33 cellular contexts compared by ENCODE assay signal in genomic region chr10:46317889-46318288, GRCh38. TPM values are rescaled to one million over a fixed set of nuclear protein-coding genes. Genes with fewer than 3 reads are reported as not detected.
"Had no signal": no experiment of that assay in that cellular context is flagged by ENCODE, and none has a peak within 500 bp of the region (broad histone marks: within the 10 kb centered on the region; RNA-seq: fewer than 3 reads in every experiment).

No MANE protein-coding gene starts in this region.

- H2AFZ ChIP-seq: PC-9 had no signal

- ATAC-seq: activated CD4-positive, alpha-beta T cell treated with anti-CD3 and anti-CD28 coated beads for 36 hours; activated CD4-positive, CD25-positive, alpha-beta regulatory T cell treated with anti-CD3 and anti-CD28 coated beads, Interleukin-2, amount 50 U/mL, for 24 hours; activated CD8-positive, alpha-beta T cell treated with anti-CD3 and anti-CD28 coated beads, Interleukin-2, amount 10 ng/mL, durations not matched to agents 7 days and 5 days; body of pancreas; K562; Right ventricle myocardium inferior; WTC11 had no signal

- H3K36me3 ChIP-seq: adrenal gland, breast epithelium, MG63 had no signal

- H3K4me3 ChIP-seq: adrenal gland, body of pancreas, breast epithelium, K562, MG63, PC-9, SK-N-MC had no signal

- H3K27ac ChIP-seq: adrenal gland, body of pancreas, breast epithelium, PC-9, RWPE1, SK-N-MC had no signal

- H3K4me1 ChIP-seq: adrenal gland, breast epithelium had no signal

- H3K27me3 ChIP-seq: adrenal gland, body of pancreas, breast epithelium, MG63 had no signal

- DNase-seq: activated CD4-positive, alpha-beta T cell treated with anti-CD3 and anti-CD28 coated beads for 36 hours; activated CD4-positive, alpha-beta T cell treated with anti-CD3 and anti-CD28 coated beads, Interleukin-2, amount 10 ng/mL, durations not matched to agents 7 days and 5 days; activated CD4-positive, alpha-beta T cell treated with anti-CD3 and anti-CD28 coated beads, Interleukin-2, amount 50 U/mL, for 48 hours; activated CD8-positive, alpha-beta T cell treated with anti-CD3 and anti-CD28 coated beads, Interleukin-2, amount 10 ng/mL, durations not matched to agents 7 days and 5 days; activated gamma-delta T cell; activated naive CD4-positive, alpha-beta T cell treated with Interleukin-2 at 50 U/mL for 16 hours; activated naive CD8-positive, alpha-beta T cell treated with anti-CD3 and anti-CD28 coated beads, Interleukin-2, amount 10 ng/mL, durations not matched to agents 7 days and 5 days; activated T-cell treated with anti-CD3 and anti-CD28 coated beads, Interleukin-2, amount 50 U/mL, for 24 hours; adrenal gland; body of pancreas; Karpas-422; MG63; MV-4-11; NCI-H1092; NCI-H1436 treated with DMSO at 0.1 percent for 48 hours; NCI-H1694 treated with DMSO at 0.1 percent for 48 hours; NCI-H2029; NCI-H510A; NCI-H526; NK-92 treated with Interleukin-12 subunit alpha and Interleukin-12 subunit beta, amount 100 ng/mL, for 24 hours; PC-9 had no signal

- H3K9me3 ChIP-seq: adrenal gland, body of pancreas, breast epithelium, MG63 had no signal

RNA-seq across cellular contexts. Expression of gene ANTXRL, which starts 31.1 kb away (rescaled TPM):
- total RNA-seq: activated CD4-positive, alpha-beta T cell treated with anti-CD3 and anti-CD28 coated beads for 36 hours; activated CD8-positive, alpha-beta T cell treated with anti-CD3 and anti-CD28 coated beads, Interleukin-2, amount 10 ng/mL, durations not matched to agents 7 days and 5 days; activated naive CD8-positive, alpha-beta T cell treated with anti-CD3 and anti-CD28 coated beads, Interleukin-2, amount 10 ng/mL, durations not matched to agents 7 days and 5 days; activated T-helper 2 cell treated with anti-CD3 and anti-CD28 coated beads, Interferon-gamma antibody, Interleukin-2, Interleukin-4, amounts not matched to agents 10 μg/mL and 5 μg/mL and 100 μg/mL, durations not matched to agents 14 hours and 24 hours and 36 hours; astrocyte; body of pancreas; cardiac septum; K562; Right ventricle myocardium inferior; T-helper 1 cell treated with Interleukin-12 subunit alpha and Interleukin-12 subunit beta and Interleukin-4 antibody, amounts not matched to agents 30 ng/mL and 1 ng/mL, for 36 hours; WTC11 had no signal
- polyA plus RNA-seq: K562 had no signal

RNA-seq across cellular contexts. Expression of gene ANXA8L1, which starts 57.7 kb away (rescaled TPM):
- total RNA-seq: activated CD4-positive, alpha-beta T cell treated with anti-CD3 and anti-CD28 coated beads for 36 hours; activated CD8-positive, alpha-beta T cell treated with anti-CD3 and anti-CD28 coated beads, Interleukin-2, amount 10 ng/mL, durations not matched to agents 7 days and 5 days; activated T-helper 2 cell treated with anti-CD3 and anti-CD28 coated beads, Interferon-gamma antibody, Interleukin-2, Interleukin-4, amounts not matched to agents 10 μg/mL and 5 μg/mL and 100 μg/mL, durations not matched to agents 14 hours and 24 hours and 36 hours; body of pancreas; cardiac septum; K562; OCI-LY7; WTC11 had no signal
- polyA plus RNA-seq: K562 had no signal
